1 cellular context compared by ENCODE assay signal in the genomic region with DNA sequence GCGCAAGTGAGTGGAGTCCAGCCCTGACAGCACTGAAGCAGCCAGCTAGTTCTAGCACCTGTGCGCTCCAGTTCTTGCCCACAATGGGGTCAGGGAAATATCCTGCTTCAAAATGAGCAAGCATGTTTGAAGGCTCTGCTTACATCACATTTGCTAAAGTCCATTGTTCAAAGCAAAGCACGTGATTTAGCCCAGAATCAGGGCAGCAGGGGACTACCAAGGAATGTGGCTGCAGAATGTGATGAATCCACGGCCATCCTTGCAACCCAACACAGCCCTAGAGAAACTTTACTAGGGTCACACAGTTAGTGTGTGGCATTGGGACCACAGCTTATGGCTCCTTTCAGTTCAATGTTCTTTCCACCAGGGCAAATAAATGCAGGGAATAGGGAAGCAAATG.
TF ChIP-seq lines count a peak whose summit lies in the region.

No MANE protein-coding gene starts in this region.

TF ChIP-seq in HepG2, 621 proteins besides CTCF, POLR2A, EP300 and RAD21:
- TF ChIP-seq SMAD9 (CRISPR knock-in tag; IDR thresholded peaks at IDR 0.05) (no peak), NR2C2 (CRISPR knock-in tag; IDR thresholded peaks at IDR 0.05; ENCODE audit: borderline replicate concordance) (no peak), XBP1 (CRISPR knock-in tag; IDR thresholded peaks at IDR 0.05) (no peak), BHLHE40 (IDR thresholded peaks at IDR 0.05; ENCODE audit: low read length) (0 out of 2 replicates have a peak, but pooled peaks have one; percentile 43)
- TF ChIP-seq, protein P1, sequence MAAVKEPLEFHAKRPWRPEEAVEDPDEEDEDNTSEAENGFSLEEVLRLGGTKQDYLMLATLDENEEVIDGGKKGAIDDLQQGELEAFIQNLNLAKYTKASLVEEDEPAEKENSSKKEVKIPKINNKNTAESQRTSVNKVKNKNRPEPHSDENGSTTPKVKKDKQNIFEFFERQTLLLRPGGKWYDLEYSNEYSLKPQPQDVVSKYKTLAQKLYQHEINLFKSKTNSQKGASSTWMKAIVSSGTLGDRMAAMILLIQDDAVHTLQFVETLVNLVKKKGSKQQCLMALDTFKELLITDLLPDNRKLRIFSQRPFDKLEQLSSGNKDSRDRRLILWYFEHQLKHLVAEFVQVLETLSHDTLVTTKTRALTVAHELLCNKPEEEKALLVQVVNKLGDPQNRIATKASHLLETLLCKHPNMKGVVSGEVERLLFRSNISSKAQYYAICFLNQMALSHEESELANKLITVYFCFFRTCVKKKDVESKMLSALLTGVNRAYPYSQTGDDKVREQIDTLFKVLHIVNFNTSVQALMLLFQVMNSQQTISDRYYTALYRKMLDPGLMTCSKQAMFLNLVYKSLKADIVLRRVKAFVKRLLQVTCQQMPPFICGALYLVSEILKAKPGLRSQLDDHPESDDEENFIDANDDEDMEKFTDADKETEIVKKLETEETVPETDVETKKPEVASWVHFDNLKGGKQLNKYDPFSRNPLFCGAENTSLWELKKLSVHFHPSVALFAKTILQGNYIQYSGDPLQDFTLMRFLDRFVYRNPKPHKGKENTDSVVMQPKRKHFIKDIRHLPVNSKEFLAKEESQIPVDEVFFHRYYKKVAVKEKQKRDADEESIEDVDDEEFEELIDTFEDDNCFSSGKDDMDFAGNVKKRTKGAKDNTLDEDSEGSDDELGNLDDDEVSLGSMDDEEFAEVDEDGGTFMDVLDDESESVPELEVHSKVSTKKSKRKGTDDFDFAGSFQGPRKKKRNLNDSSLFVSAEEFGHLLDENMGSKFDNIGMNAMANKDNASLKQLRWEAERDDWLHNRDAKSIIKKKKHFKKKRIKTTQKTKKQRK (IDR thresholded peaks at IDR 0.05; ENCODE audit: low read length): no peak
- TF ChIP-seq, protein P2, sequence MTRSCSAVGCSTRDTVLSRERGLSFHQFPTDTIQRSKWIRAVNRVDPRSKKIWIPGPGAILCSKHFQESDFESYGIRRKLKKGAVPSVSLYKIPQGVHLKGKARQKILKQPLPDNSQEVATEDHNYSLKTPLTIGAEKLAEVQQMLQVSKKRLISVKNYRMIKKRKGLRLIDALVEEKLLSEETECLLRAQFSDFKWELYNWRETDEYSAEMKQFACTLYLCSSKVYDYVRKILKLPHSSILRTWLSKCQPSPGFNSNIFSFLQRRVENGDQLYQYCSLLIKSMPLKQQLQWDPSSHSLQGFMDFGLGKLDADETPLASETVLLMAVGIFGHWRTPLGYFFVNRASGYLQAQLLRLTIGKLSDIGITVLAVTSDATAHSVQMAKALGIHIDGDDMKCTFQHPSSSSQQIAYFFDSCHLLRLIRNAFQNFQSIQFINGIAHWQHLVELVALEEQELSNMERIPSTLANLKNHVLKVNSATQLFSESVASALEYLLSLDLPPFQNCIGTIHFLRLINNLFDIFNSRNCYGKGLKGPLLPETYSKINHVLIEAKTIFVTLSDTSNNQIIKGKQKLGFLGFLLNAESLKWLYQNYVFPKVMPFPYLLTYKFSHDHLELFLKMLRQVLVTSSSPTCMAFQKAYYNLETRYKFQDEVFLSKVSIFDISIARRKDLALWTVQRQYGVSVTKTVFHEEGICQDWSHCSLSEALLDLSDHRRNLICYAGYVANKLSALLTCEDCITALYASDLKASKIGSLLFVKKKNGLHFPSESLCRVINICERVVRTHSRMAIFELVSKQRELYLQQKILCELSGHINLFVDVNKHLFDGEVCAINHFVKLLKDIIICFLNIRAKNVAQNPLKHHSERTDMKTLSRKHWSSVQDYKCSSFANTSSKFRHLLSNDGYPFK (CRISPR knock-in tag; IDR thresholded peaks at IDR 0.05; ENCODE audit: borderline replicate concordance): no peak
- TF ChIP-seq, protein P3, sequence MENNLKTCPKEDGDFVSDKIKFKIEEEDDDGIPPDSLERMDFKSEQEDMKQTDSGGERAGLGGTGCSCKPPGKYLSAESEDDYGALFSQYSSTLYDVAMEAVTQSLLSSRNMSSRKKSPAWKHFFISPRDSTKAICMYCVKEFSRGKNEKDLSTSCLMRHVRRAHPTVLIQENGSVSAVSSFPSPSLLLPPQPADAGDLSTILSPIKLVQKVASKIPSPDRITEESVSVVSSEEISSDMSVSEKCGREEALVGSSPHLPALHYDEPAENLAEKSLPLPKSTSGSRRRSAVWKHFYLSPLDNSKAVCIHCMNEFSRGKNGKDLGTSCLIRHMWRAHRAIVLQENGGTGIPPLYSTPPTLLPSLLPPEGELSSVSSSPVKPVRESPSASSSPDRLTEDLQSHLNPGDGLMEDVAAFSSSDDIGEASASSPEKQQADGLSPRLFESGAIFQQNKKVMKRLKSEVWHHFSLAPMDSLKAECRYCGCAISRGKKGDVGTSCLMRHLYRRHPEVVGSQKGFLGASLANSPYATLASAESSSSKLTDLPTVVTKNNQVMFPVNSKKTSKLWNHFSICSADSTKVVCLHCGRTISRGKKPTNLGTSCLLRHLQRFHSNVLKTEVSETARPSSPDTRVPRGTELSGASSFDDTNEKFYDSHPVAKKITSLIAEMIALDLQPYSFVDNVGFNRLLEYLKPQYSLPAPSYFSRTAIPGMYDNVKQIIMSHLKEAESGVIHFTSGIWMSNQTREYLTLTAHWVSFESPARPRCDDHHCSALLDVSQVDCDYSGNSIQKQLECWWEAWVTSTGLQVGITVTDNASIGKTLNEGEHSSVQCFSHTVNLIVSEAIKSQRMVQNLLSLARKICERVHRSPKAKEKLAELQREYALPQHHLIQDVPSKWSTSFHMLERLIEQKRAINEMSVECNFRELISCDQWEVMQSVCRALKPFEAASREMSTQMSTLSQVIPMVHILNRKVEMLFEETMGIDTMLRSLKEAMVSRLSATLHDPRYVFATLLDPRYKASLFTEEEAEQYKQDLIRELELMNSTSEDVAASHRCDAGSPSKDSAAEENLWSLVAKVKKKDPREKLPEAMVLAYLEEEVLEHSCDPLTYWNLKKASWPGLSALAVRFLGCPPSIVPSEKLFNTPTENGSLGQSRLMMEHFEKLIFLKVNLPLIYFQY (CRISPR knock-in tag; IDR thresholded peaks at IDR 0.05; ENCODE audit: borderline replicate concordance): no peak
